In genomic region chr18:46250084-46250811, GRCh38 we compare ENCODE assay signal across 8 cellular contexts.
A peak's percentile ranks its signal among the peaks of the same experiment; 100 is the strongest.
DNase-seq lines count a peak whose midpoint lies in the region; ATAC-seq lines count a peak whose summit lies in the region.

No MANE protein-coding gene starts in this region.

- peak; percentile 96 for ATAC-seq in HG02943 (IDR thresholded peaks at IDR 0.05; ENCODE audit: low read depth, unreplicated experiment)

- DNase-seq in activated effector memory CD4-positive, alpha-beta T cell treated with anti-CD3 and anti-CD28 coated beads, Interleukin-2, amount 50 U/mL, for 16 hours, result peak; percentile 71
- no peak for DNase-seq in activated effector memory CD4-positive, alpha-beta T cell treated with Interleukin-2 at 50 U/mL for 16 hours
- peak; percentile 79 for DNase-seq in NCI-H2196 treated with DMSO at 0.1 percent for 48 hours (lab: John Stamatoyannopoulos, UW; ENCODE audit: unreplicated experiment)
- DNase-seq in activated T-cell treated with anti-CD3 and anti-CD28 coated beads for 4 hours, result peak; percentile 42
- DNase-seq in germinal center (ENCODE audit: low spot score), result peak; percentile 81
- DNase-seq in skeletal muscle cell (ENCODE audit: low read depth), result peak; percentile 64
- DNase-seq in NCI-H1694 treated with DMSO at 0.1 percent for 48 hours (lab: John Stamatoyannopoulos, UW), result no peak

- H3K4me3 ChIP-seq in skeletal muscle cell (ENCODE audit: low read depth, low read length), result no peak overlapping the region

Comparison
In these comparisons a context has a peak if more than half of its experiments do, and no peak if none do; other contexts are left out.
1. DNase-seq: peak in activated effector memory CD4-positive, alpha-beta T cell treated with anti-CD3 and anti-CD28 coated beads, Interleukin-2, amount 50 U/mL, for 16 hours (single experiment), NCI-H2196 treated with DMSO at 0.1 percent for 48 hours (single experiment), activated T-cell treated with anti-CD3 and anti-CD28 coated beads for 4 hours (single experiment), germinal center (single experiment) and skeletal muscle cell (single experiment); none in activated effector memory CD4-positive, alpha-beta T cell treated with Interleukin-2 at 50 U/mL for 16 hours (single experiment) and NCI-H1694 treated with DMSO at 0.1 percent for 48 hours (single experiment).